In the genomic region with DNA sequence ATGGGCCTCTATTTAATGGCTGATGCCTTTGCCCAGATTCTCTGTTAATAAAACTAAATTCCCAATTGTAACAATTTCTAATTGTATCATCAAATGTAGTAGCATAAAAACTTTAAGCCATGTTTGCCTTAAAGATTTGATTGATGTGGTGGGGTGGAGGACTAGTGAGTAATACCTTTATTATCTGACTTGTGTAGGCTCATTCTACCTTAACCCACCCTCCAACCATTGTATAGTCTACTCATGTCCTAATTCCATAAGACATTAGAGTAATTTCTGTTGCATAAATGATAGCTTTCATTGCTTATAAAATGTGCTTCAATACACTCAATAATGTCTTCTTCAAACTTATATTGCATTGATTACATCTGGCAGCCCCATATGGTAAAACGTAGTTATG, we compare ENCODE assay signal across 4 cellular contexts.
"Had no signal": no experiment of that assay in that cellular context is flagged by ENCODE, and none has a peak within 500 bp of the region (broad histone marks: within the 10 kb centered on the region; RNA-seq: fewer than 3 reads in every experiment).

No MANE protein-coding gene starts in this region.

- H3K4me3 ChIP-seq: GM23338 had no signal

- H3K27ac Mint-ChIP-seq: GM23338, H9 had no signal

- DNase-seq: H9, HCEC 1CT, IMR-90 had no signal

- H3K4me1 Mint-ChIP-seq: GM23338 had no signal

- H3K4me2 ChIP-seq: GM23338 had no signal

- H3K4me3 Mint-ChIP-seq: GM23338, H9 had no signal

- ATAC-seq: GM23338 had no signal

- H2AFZ ChIP-seq: GM23338 had no signal
